25 cellular contexts compared by ENCODE assay signal in genomic region chr15:69644876-69645275, GRCh38.
DNase-seq lines count a peak whose midpoint lies in the region; ATAC-seq, FAIRE-seq and TF ChIP-seq lines count a peak whose summit lies in the region.
"Had no signal": no experiment of that assay in that cellular context is flagged by ENCODE, and none has a peak within 500 bp of the region (broad histone marks: within the 10 kb centered on the region; RNA-seq: fewer than 3 reads in every experiment).

No MANE protein-coding gene starts in this region.

- no peak for ATAC-seq in K562
- ATAC-seq: GM12878 had no signal

- TF ChIP-seq POLR2A in K562 (conservative IDR thresholded peaks at IDR 0.05), result no peak

- H3K36me3 ChIP-seq in K562 (ENCODE audit: control insufficient read depth, insufficient read depth, low read length) (no peaks in the 10 kb centered on the region), kidney (ENCODE audit: control insufficient read depth in 1 of 2, insufficient read depth in 2 of 2, low read length in 2 of 2) (no peaks in the 10 kb centered on the region)
- H3K36me3 ChIP-seq: BE2C, BLaER1 had no signal

- WGBS in K562 (ENCODE audit: insufficient coverage, low coverage, missing lambda C conversion rate), result 0% methylated on average over 1 of the region's 1 CpG

- no peaks in the 10 kb centered on the region for H4K20me1 ChIP-seq in K562 (replicated peaks; ENCODE audit: control insufficient read depth, insufficient read depth, low read length)
- H4K20me1 ChIP-seq: BLaER1 had no signal

- H3K27me3 ChIP-seq in K562 (ENCODE audit: control insufficient read depth in 2 of 2, insufficient read depth in 2 of 2, low read length in 2 of 2), result peaks cover 6 to 15% of the 10 kb centered on the region in 2 experiments; a peak in 2 of 5 replicates

- H3K4me2 ChIP-seq in K562 (ENCODE audit: insufficient read depth, low read length), result no peak overlapping the region
- H3K4me2 ChIP-seq: BLaER1 had no signal

- intact Hi-C loops in K562 (cut with micrococcal nuclease) (no loop called here), kidney (cut with DNase I) (no loop called here)

- H3K79me2 ChIP-seq in K562 (ENCODE audit: control insufficient read depth, insufficient read depth, low read length), result no peaks in the 10 kb centered on the region

- H3K9me1 ChIP-seq in K562 (ENCODE audit: control insufficient read depth, insufficient read depth, low read length), result no peaks in the 10 kb centered on the region

- POLR2A ChIA-PET in K562 (lab: Yijun Ruan, JAX), result no interaction called here

- no peak overlapping the region for H3K9ac ChIP-seq in K562 (ENCODE audit: insufficient read depth in 1 of 2, low read depth in 2 of 2, low read length in 2 of 2)
- H3K9ac ChIP-seq in kidney (ENCODE audit: low read length in 2 of 2), result no peak overlapping the region
- H3K9ac ChIP-seq: BLaER1 had no signal

- TF ChIP-seq RAD21 in K562 (CRISPR knock-in tag; conservative IDR thresholded peaks at IDR 0.05 in 1 of 2, IDR thresholded peaks at IDR 0.05 in 1 of 2), result no peak

- FAIRE-seq in K562 (lab: Jason Lieb, UNC) (no peak), endometrium (lab: Jason Lieb, UNC) (peak; percentile 67), kidney (lab: Jason Lieb, UNC) (peak; percentile 47)
- FAIRE-seq: A204.1, GM12878, GM12892, GM18507 had no signal

- H3K9me3 ChIP-seq in K562 (replicated peaks; ENCODE audit: control insufficient read depth, insufficient read depth, low read depth, low read length) (no peaks in the 10 kb centered on the region), kidney (ENCODE audit: control insufficient read depth in 1 of 2, low read length in 2 of 2) (no peaks in the 10 kb centered on the region)
- H3K9me3 ChIP-seq: BE2C had no signal

- no TSS peak for BruUV-seq in K562 (replicated peaks; lab: Mats Ljungman, UMichigan)

- H3K27ac ChIP-seq in K562 (ENCODE audit: extremely low read depth, low read depth, low read length) (no peak overlapping the region), kidney (ENCODE audit: low read depth in 2 of 2, low read length in 2 of 2) (no peak overlapping the region)
- H3K27ac ChIP-seq: BLaER1 had no signal

- no peak overlapping the region for H2AFZ ChIP-seq in K562 (ENCODE audit: low read depth, low read length)

- H3K4me3 ChIP-seq in K562 (no peak overlapping the region), kidney (ENCODE audit: low read length in 2 of 2) (no peak overlapping the region)
- H3K4me3 ChIP-seq: BLaER1, GM12878 had no signal

- in situ Hi-C loops in K562 (cut with MboI), result no loop called here

- TF ChIP-seq CTCF in K562 (IDR thresholded peaks at IDR 0.05 in 2 of 3, conservative IDR thresholded peaks at IDR 0.05 in 1 of 3; ENCODE audit: insufficient read depth in 2 of 3, low read depth in 1 of 3, low read length in 3 of 3) (no peak), kidney (IDR thresholded peaks at IDR 0.05; ENCODE audit: borderline replicate concordance, extremely low read depth, insufficient read depth) (no peak)

- no peaks in the 10 kb centered on the region for H3K4me1 ChIP-seq in K562 (replicated peaks in 1 of 2; ENCODE audit: control insufficient read depth in 2 of 2, insufficient read depth in 2 of 2, low read length in 2 of 2)
- no peaks in the 10 kb centered on the region for H3K4me1 ChIP-seq in kidney (ENCODE audit: control insufficient read depth in 1 of 2, insufficient read depth in 1 of 2, low read depth in 1 of 2, low read length in 2 of 2)
- H3K4me1 ChIP-seq: BE2C had no signal

- DNase-seq in K562 (ENCODE audit: extremely low read depth in 1 of 4, low spot score in 3 of 4) (no peak), kidney (no peak), NCI-H146 treated with DMSO at 0.1 percent for 48 hours (lab: John Stamatoyannopoulos, UW; ENCODE audit: unreplicated experiment) (no peak), HPDE6-E6E7 (ENCODE audit: extremely low spot score) (no peak)
- DNase-seq: 8988T; ACHN; BE2C; C1 segment of cervical spinal cord; CD4-positive, alpha-beta memory T cell; CD4-positive, CD25-positive, alpha-beta regulatory T cell; CD8-positive, alpha-beta memory T cell; COR-L47; DMS 273 treated with DMSO at 0.1 percent for 48 hours; DMS153; DMS53; DMS79; DND-41; EL; GDM1 had no signal

- TF ChIP-seq EP300 in K562 (IDR thresholded peaks at IDR 0.05; ENCODE audit: low read length), result no peak

- CTCF ChIA-PET in K562 (lab: Yijun Ruan, JAX; ENCODE audit: low intra/inter-chr PET ratio), result no interaction called here

TF ChIP-seq in K562, 482 proteins besides CTCF, POLR2A, EP300 and RAD21:
- TF ChIP-seq ZNF384 (IDR thresholded peaks at IDR 0.05; ENCODE audit: low read depth, low read length), result no peak
- no peak for TF ChIP-seq SMARCC2 (IDR thresholded peaks at IDR 0.05; ENCODE audit: low read depth)
- TF ChIP-seq ZEB2 (IDR thresholded peaks at IDR 0.05), result no peak
- TF ChIP-seq TEAD2 (tag; IDR thresholded peaks at IDR 0.05), result no peak
- TF ChIP-seq ATF3 (IDR thresholded peaks at IDR 0.05), result no peak
- TF ChIP-seq ATF3 (CRISPR knock-in tag; conservative IDR thresholded peaks at IDR 0.05), result no peak
- no peak for TF ChIP-seq CAMTA2 (CRISPR knock-in tag; conservative IDR thresholded peaks at IDR 0.05)
- TF ChIP-seq ZNF316 (IDR thresholded peaks at IDR 0.05), result peak; percentile 30
- TF ChIP-seq HMBOX1 (IDR thresholded peaks at IDR 0.05), result no peak
- TF ChIP-seq CHD1 (IDR thresholded peaks at IDR 0.05; ENCODE audit: low read length), result no peak
